In genomic region chr4:5753766-5754528, GRCh38 we compare ENCODE assay signal across 1 cellular context.
TF ChIP-seq lines count a peak whose summit lies in the region.

No MANE protein-coding gene starts in this region.

TF ChIP-seq in endothelial cell of umbilical vein, 7 proteins besides CTCF, POLR2A, EP300 and RAD21:
- TF ChIP-seq JUN (IDR thresholded peaks at IDR 0.05; ENCODE audit: borderline replicate concordance, insufficient read depth, insufficient read length, low read depth) (peak; percentile 91), FOS (IDR thresholded peaks at IDR 0.05; ENCODE audit: borderline replicate concordance, insufficient read depth, low read length) (peak; percentile 98), MYC (IDR thresholded peaks at IDR 0.05; ENCODE audit: low read depth, low read length) (peak; percentile 95), POLR2AphosphoS5 (IDR thresholded peaks at IDR 0.05; ENCODE audit: insufficient read depth, low read depth, low read length) (peak; percentile 97), GATA2 (IDR thresholded peaks at IDR 0.05; ENCODE audit: insufficient read depth, insufficient read length, low read depth, low read length) (peak; percentile 95), EZH2 (IDR thresholded peaks at IDR 0.05; ENCODE audit: borderline replicate concordance, low read depth, low read length, severe bottlenecking) (no peak)
- TF ChIP-seq, protein P1, sequence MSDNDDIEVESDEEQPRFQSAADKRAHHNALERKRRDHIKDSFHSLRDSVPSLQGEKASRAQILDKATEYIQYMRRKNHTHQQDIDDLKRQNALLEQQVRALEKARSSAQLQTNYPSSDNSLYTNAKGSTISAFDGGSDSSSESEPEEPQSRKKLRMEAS (IDR thresholded peaks at IDR 0.05; ENCODE audit: insufficient read depth, insufficient read length) = peak; percentile 80
